Comparison of ENCODE assay signal across 8 cellular contexts in the genomic region with DNA sequence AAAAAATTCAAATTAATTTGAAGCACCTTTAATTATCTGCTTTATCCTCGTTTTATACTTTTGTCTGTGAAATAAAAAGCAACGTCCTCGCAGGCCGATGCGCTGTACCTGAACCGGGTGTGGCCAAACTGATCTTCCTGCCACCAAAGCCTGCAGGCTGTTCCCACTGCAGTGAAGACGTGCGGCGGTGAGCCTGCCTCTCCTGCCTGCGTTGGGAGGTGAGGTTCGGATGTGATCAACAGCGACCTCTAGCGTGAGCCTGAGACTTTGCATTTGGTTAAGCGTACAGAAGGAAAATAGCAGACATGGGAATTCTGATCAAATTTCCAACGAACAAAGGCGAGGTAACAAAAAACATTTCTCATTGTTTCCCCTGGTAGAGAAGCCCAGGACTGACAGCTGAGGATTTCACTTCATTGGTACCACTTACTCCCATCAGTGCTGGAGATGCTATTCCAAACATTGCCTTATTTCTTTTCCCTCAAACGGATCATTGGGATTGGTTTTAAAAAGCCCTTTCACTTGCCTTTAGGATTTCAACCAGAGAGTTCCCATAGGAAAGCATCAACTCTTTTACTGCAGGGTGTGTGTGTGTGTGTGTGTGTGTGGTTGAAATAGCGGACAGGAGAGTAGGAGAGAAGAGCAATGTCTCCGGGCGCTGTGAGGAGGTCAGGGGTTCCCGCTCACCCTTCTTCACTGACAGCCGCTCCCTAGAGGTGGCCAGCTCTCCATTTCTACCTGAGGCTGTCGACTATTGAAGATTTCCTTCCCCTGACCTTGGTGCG. TPM values are rescaled to one million over a fixed set of nuclear protein-coding genes. Genes with fewer than 3 reads are reported as not detected.
DNase-seq lines count a peak whose midpoint lies in the region; ATAC-seq and TF ChIP-seq lines count a peak whose summit lies in the region.

No MANE protein-coding gene starts in this region.

- H3K9me3 Mint-ChIP-seq in activated T-helper 17 cell treated with anti-CD3 and anti-CD28 coated beads, Interleukin-2, amount 50 U/mL, for 72 hours, result no peaks in the 10 kb centered on the region

- TF ChIP-seq EP300 in suprapubic skin (IDR thresholded peaks at IDR 0.05), result no peak

- H3K27ac Mint-ChIP-seq in activated T-helper 17 cell treated with anti-CD3 and anti-CD28 coated beads, Interleukin-2, amount 50 U/mL, for 72 hours, result peak overlapping the region; percentile 3

- TF ChIP-seq CTCF in RWPE1 (conservative IDR thresholded peaks at IDR 0.05; ENCODE audit: low read depth), result peak; percentile 88
- TF ChIP-seq CTCF in suprapubic skin (IDR thresholded peaks at IDR 0.05), result peak; percentile 83 to 95

- no peak overlapping the region for H3K27ac ChIP-seq in RWPE1
- H3K27ac ChIP-seq in suprapubic skin, result peak overlapping the region; percentile 63

- H3K9me3 ChIP-seq in MG63, result no peaks in the 10 kb centered on the region
- H3K9me3 ChIP-seq in suprapubic skin, result no peaks in the 10 kb centered on the region

- CTCF ChIA-PET in RWPE1 (lab: Yijun Ruan, JAX), result interaction anchor here (0.6 to 1.2 kb wide), 4 partner anchors 18 to 777 kb away, joined by 3 to 8 read pairs (median 4); no protein-coding TSS in a partner anchor

- WGBS in suprapubic skin, result 20% methylated on average over 24 of the region's 24 CpGs

- no peaks in the 10 kb centered on the region for H3K36me3 Mint-ChIP-seq in activated T-helper 17 cell treated with anti-CD3 and anti-CD28 coated beads, Interleukin-2, amount 50 U/mL, for 72 hours (ENCODE audit: low read depth)

- H3K27me3 Mint-ChIP-seq in activated T-helper 17 cell treated with anti-CD3 and anti-CD28 coated beads, Interleukin-2, amount 50 U/mL, for 72 hours, result no peaks in the 10 kb centered on the region

- peaks cover 13% of the 10 kb centered on the region for H3K4me1 ChIP-seq in suprapubic skin

- peak; percentile 68 for ATAC-seq in GM21515 (IDR thresholded peaks at IDR 0.05; ENCODE audit: unreplicated experiment)
- peak; percentile 74 for ATAC-seq in activated T-helper 17 cell treated with anti-CD3 and anti-CD28 coated beads, Interleukin-2, amount 50 U/mL, for 72 hours (replicated peaks)

- H3K27me3 ChIP-seq in MG63 (no peaks in the 10 kb centered on the region), suprapubic skin (no peaks in the 10 kb centered on the region)

- peak overlapping the region; percentile 41 for H3K4me3 Mint-ChIP-seq in activated T-helper 17 cell treated with anti-CD3 and anti-CD28 coated beads, Interleukin-2, amount 50 U/mL, for 72 hours

- H3K4me3 ChIP-seq in MG63 (no peak overlapping the region), suprapubic skin (no peak overlapping the region)

- no peak for TF ChIP-seq POLR2A in suprapubic skin (IDR thresholded peaks at IDR 0.05)

- H3K36me3 ChIP-seq in MG63 (no peaks in the 10 kb centered on the region), suprapubic skin (no peaks in the 10 kb centered on the region)

- DNase-seq in CMK (ENCODE audit: low read depth) (peak; percentile 21), MG63 (peak; percentile 71), RWPE1 (ENCODE audit: low spot score) (peak; percentile 70), fibroblast of the conjunctiva (ENCODE audit: low read depth) (peak; percentile 77), nucleus accumbens (lab: John Stamatoyannopoulos, UW) (peak in 55 of 56 donors; percentile 5 to 88 (median 64)), suprapubic skin (ENCODE audit: low spot score in 2 of 2) (peak; percentile 86 to 88)

- POLR2A ChIA-PET in RWPE1 (lab: Yijun Ruan, JAX; ENCODE audit: low non-redundant PET), result no interaction called here

- peaks cover 22% of the 10 kb centered on the region for H3K4me1 Mint-ChIP-seq in activated T-helper 17 cell treated with anti-CD3 and anti-CD28 coated beads, Interleukin-2, amount 50 U/mL, for 72 hours

RNA-seq across cellular contexts. Expression of a gene that starts 56.6 kb away (rescaled TPM):
- total RNA-seq in MG63 (2014; rRNA removed; shearing (Covaris generic); ENCODE audit: low replicate concordance), result not detected in 2 replicates
- under 1 TPM in 1 of 2 donors, not detected in 1; 0.66 TPM for total RNA-seq in activated T-helper 17 cell treated with anti-CD3 and anti-CD28 coated beads, Interleukin-2, amount 50 U/mL, for 72 hours
- total RNA-seq in suprapubic skin, result 1 to 10 TPM in 2 of 4 donors, under 1 TPM in 1, not detected in 1; 0.25 to 7.6 (median 1.0) TPM

Comparison
In these comparisons a context has a peak if more than half of its experiments do, and no peak if none do; other contexts are left out.
1. DNase-seq: peak in every context shown above with its lines; median percentile 87 in suprapubic skin; 77 in fibroblast of the conjunctiva; 71 in MG63; 70 in RWPE1; 64 in nucleus accumbens; 21 in CMK.